10 cellular contexts compared by ENCODE assay signal in the genomic region with DNA sequence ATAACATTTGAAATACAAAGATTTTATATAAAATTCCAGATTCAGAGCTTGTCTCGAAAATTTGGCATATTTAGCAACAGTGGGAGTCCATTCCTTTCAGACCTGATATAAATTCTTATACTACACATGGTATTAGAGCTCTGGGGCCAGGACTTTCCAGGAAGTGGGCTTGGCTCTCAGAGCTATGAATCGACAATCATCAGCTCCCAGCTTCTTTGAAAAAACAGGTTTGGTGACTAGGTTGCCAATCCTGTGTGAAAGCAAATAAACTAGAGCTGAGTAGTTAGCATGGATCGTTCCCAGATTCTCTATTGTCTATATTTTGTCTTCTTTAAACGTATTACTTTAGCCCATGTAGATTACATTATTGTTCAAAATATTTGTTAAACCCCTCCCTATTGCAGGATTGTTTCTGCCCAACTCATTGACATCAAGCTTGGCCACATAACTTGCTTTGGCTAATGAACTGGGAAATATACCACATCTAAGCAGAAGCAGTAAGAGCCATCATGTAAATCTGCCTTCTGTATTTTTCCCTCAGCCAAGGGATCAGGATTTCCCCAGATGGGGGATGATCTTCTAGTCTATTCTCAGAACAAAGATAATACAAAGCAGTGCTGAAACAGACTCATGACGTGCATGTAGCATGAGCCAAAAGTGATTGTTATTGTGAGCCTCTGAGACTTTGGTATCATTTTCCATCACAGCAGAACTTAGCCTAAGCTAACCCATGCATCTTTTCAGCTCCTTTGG.
DNase-seq lines count a peak whose midpoint lies in the region; ATAC-seq and TF ChIP-seq lines count a peak whose summit lies in the region.
"Had no signal": no experiment of that assay in that cellular context is flagged by ENCODE, and none has a peak within 500 bp of the region (broad histone marks: within the 10 kb centered on the region; RNA-seq: fewer than 3 reads in every experiment).

No MANE protein-coding gene starts in this region.

- H3K27ac ChIP-seq in WERI-Rb-1: no peak overlapping the region
- H3K27ac ChIP-seq: ovary had no signal

- CTCF ChIA-PET in WTC11 (lab: Charles Lee): no interaction called here

- H3K9me3 ChIP-seq in WERI-Rb-1 (ENCODE audit: severe bottlenecking): no peaks in the 10 kb centered on the region
- H3K9me3 ChIP-seq: ovary had no signal

- H3K4me1 Mint-ChIP-seq in WTC11 (peaks cover 40% of the 10 kb centered on the region), progenitor cell of endocrine pancreas (ENCODE audit: low read depth) (peaks cover 23% of the 10 kb centered on the region)

- ATAC-seq in GM21360 (IDR thresholded peaks at IDR 0.05; ENCODE audit: unreplicated experiment): peak; percentile 45
- ATAC-seq in WTC11: peak; percentile 84

- POLR2A ChIA-PET in WTC11 (lab: Charles Lee): no interaction called here

- no peaks in the 10 kb centered on the region for H3K36me3 Mint-ChIP-seq in WTC11
- peaks cover 6% of the 10 kb centered on the region for H3K36me3 Mint-ChIP-seq in progenitor cell of endocrine pancreas (ENCODE audit: insufficient read depth)

- H3K27me3 Mint-ChIP-seq in WTC11 (ENCODE audit: low read depth): no peaks in the 10 kb centered on the region
- H3K27me3 Mint-ChIP-seq in progenitor cell of endocrine pancreas: no peaks in the 10 kb centered on the region

- H3K36me3 ChIP-seq in WERI-Rb-1: no peaks in the 10 kb centered on the region
- H3K36me3 ChIP-seq: ovary had no signal

- H3K4me3 Mint-ChIP-seq in WTC11 (no peak overlapping the region), progenitor cell of endocrine pancreas (ENCODE audit: low read depth) (peak overlapping the region; percentile 7)

- H3K9me3 Mint-ChIP-seq in WTC11 (no peaks in the 10 kb centered on the region), progenitor cell of endocrine pancreas (ENCODE audit: low read depth) (peaks cover 4% of the 10 kb centered on the region)

- peak; percentile 71 for DNase-seq in NCI-H1048 (lab: John Stamatoyannopoulos, UW)
- no peak for DNase-seq in WTC11 (ENCODE audit: low spot score)
- DNase-seq in progenitor cell of endocrine pancreas (ENCODE audit: low spot score, unreplicated experiment): no peak
- DNase-seq in NOMO-1 treated with dmso at 0.1 percent for 144 hours (lab: John Stamatoyannopoulos, UW; ENCODE audit: unreplicated experiment): no peak
- no peak for DNase-seq in activated CD4-positive, alpha-beta T cell treated with anti-CD3 and anti-CD28 coated beads for 4 hours
- DNase-seq in WERI-Rb-1: no peak
- DNase-seq: activated CD4-positive, CD25-positive, alpha-beta regulatory T cell treated with anti-CD3 and anti-CD28 coated beads, Interleukin-2, amount 50 U/mL, for 72 hours; NCI-H524 treated with DMSO at 0.1 percent for 48 hours; ovary had no signal

- TF ChIP-seq CTCF in WTC11 (IDR thresholded peaks at IDR 0.05): no peak
- no peak for TF ChIP-seq CTCF in progenitor cell of endocrine pancreas (IDR thresholded peaks at IDR 0.05; ENCODE audit: unreplicated experiment)
- no peak for TF ChIP-seq CTCF in WERI-Rb-1 (IDR thresholded peaks at IDR 0.05; ENCODE audit: low read depth, low read length)

- no peaks in the 10 kb centered on the region for H3K27me3 ChIP-seq in WERI-Rb-1 (ENCODE audit: insufficient read depth, low read depth, severe bottlenecking)
- H3K27me3 ChIP-seq: ovary had no signal

- H3K27ac Mint-ChIP-seq in WTC11: peak overlapping the region; percentile 80
- H3K27ac Mint-ChIP-seq in progenitor cell of endocrine pancreas: peak overlapping the region; percentile 94

- no peak overlapping the region for H3K4me3 ChIP-seq in WERI-Rb-1 (ENCODE audit: low read depth, low read length)
- H3K4me3 ChIP-seq: ovary had no signal

TF ChIP-seq in WTC11, 78 proteins besides CTCF, POLR2A, EP300 and RAD21:
- TF ChIP-seq, protein P1, sequence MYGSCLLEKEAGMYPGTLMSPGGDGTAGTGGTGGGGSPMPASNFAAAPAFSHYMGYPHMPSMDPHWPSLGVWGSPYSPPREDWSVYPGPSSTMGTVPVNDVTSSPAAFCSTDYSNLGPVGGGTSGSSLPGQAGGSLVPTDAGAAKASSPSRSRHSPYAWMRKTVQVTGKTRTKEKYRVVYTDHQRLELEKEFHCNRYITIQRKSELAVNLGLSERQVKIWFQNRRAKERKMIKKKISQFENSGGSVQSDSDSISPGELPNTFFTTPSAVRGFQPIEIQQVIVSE (CRISPR knock-in tag; IDR thresholded peaks at IDR 0.05; ENCODE audit: borderline replicate concordance): no peak
- TF ChIP-seq TEAD4 (CRISPR knock-in tag; IDR thresholded peaks at IDR 0.05) (no peak), SP1 (CRISPR knock-in tag; conservative IDR thresholded peaks at IDR 0.05) (no peak), SOX15 (CRISPR knock-in tag; IDR thresholded peaks at IDR 0.05) (no peak)
